In genomic region chr3:63912768-63913588, GRCh38 we compare ENCODE assay signal across 8 cellular contexts. TPM values are rescaled to one million over a fixed set of nuclear protein-coding genes. Genes with fewer than 3 reads are reported as not detected.
A peak's percentile ranks its signal among the peaks of the same experiment; 100 is the strongest.
DNase-seq lines count a peak whose midpoint lies in the region; ATAC-seq and TF ChIP-seq lines count a peak whose summit lies in the region.

No MANE protein-coding gene starts in this region.

- H3K27ac ChIP-seq in right lobe of liver, result peak overlapping the region; percentile 92 to 95 (median 94)

- TF ChIP-seq CTCF in chondrocyte (IDR thresholded peaks at IDR 0.05) (no peak), right lobe of liver (IDR thresholded peaks at IDR 0.05) (no peak)

- H3K4me1 Mint-ChIP-seq in chondrocyte (ENCODE audit: low read depth), result peaks cover 28% of the 10 kb centered on the region

- no peaks in the 10 kb centered on the region for H3K36me3 ChIP-seq in right lobe of liver

- peak overlapping the region; percentile 89 for H3K4me3 Mint-ChIP-seq in chondrocyte (ENCODE audit: unreplicated experiment)

- H3K27me3 ChIP-seq in right lobe of liver, result no peaks in the 10 kb centered on the region

- ATAC-seq in HG03521 (IDR thresholded peaks at IDR 0.05; ENCODE audit: unreplicated experiment), result peak; percentile 10
- ATAC-seq in right lobe of liver, result peak; percentile 45 to 55 (median 50)

- peaks cover 0 to 30% (median 8%) of the 10 kb centered on the region in 4 donors for H3K4me1 ChIP-seq in right lobe of liver

- DNase-seq in NCI-H748 (lab: John Stamatoyannopoulos, UW; ENCODE audit: unreplicated experiment), result peak; percentile 60
- no peak for DNase-seq in NCI-H748 treated with DMSO at 0.1 percent for 48 hours (lab: John Stamatoyannopoulos, UW)
- DNase-seq in activated CD4-positive, CD25-positive, alpha-beta regulatory T cell (lab: John Stamatoyannopoulos, UW), result peak; percentile 19 to 27 (median 22)
- DNase-seq in chondrocyte (ENCODE audit: low spot score), result no peak
- DNase-seq in right lobe of liver, result peak; percentile 77 to 88 (median 79)
- peak; percentile 32 to 40 for DNase-seq in stimulated activated CD4-positive, alpha-beta T cell treated with anti-CD3 and anti-CD28 coated beads, Interleukin-4, amount 100 ng/mL, for 48 hours (ENCODE audit: low read depth in 2 of 2)
- DNase-seq in NCI-H2081 (lab: John Stamatoyannopoulos, UW), result no peak

- H3K36me3 Mint-ChIP-seq in chondrocyte (ENCODE audit: low read depth), result peaks cover 13% of the 10 kb centered on the region

- H3K4me3 ChIP-seq in right lobe of liver, result peak overlapping the region; percentile 79 to 88 (median 81)

- no peaks in the 10 kb centered on the region for H3K9me3 Mint-ChIP-seq in chondrocyte (ENCODE audit: low read depth)

- H3K27ac Mint-ChIP-seq in chondrocyte (ENCODE audit: unreplicated experiment), result peak overlapping the region; percentile 97

- no peaks in the 10 kb centered on the region for H3K9me3 ChIP-seq in right lobe of liver

- no peaks in the 10 kb centered on the region for H3K27me3 Mint-ChIP-seq in chondrocyte (ENCODE audit: low read depth)

- intact Hi-C loops in right lobe of liver (cut with DNase I), result loop anchor here in 1 of 2 donors (10.0 kb wide), 1 partner anchor 82 kb away; no protein-coding TSS in a partner anchor

- no peak for TF ChIP-seq POLR2A in right lobe of liver (IDR thresholded peaks at IDR 0.05)

- WGBS in right lobe of liver (ENCODE audit: insufficient coverage, low coverage, low lambda C conversion rate, missing lambda C conversion rate), result 7% methylated on average over 16 of the region's 46 CpGs

RNA-seq across cellular contexts. Expression of gene SCAANT1, which starts 0.8 kb away (rescaled TPM):
- total RNA-seq in chondrocyte (not detected in 3 replicates), right lobe of liver (not detected)

RNA-seq across cellular contexts. Expression of gene ATXN7, which starts 49.3 kb away (rescaled TPM):
- total RNA-seq in chondrocyte, result 19.1 to 20.6 TPM (median 19.5 TPM) in 3 replicates
- total RNA-seq in right lobe of liver, result 10 to 100 TPM; 14.6 to 18.6 (median 15.0) TPM

RNA-seq across cellular contexts. Expression of gene THOC7, which starts 49.4 kb away (rescaled TPM):
- total RNA-seq in chondrocyte (43.0 to 55.7 TPM (median 48.9 TPM) in 3 replicates), right lobe of liver (10 to 100 TPM; 21.8 to 38.8 (median 28.7) TPM)

Comparison
In these comparisons a context has a peak if more than half of its experiments do, and no peak if none do; other contexts are left out.
1. DNase-seq: peak in NCI-H748 (single experiment), activated CD4-positive, CD25-positive, alpha-beta regulatory T cell (4 of 4), right lobe of liver (3 of 3) and stimulated activated CD4-positive, alpha-beta T cell treated with anti-CD3 and anti-CD28 coated beads, Interleukin-4, amount 100 ng/mL, for 48 hours (2 of 2); none in NCI-H748 treated with DMSO at 0.1 percent for 48 hours (single experiment), chondrocyte (single experiment) and NCI-H2081 (0 of 2).